In genomic region chr12:12817611-12818010, GRCh38 we compare ENCODE assay signal across 25 cellular contexts. TPM values are rescaled to one million over a fixed set of nuclear protein-coding genes. Genes with fewer than 3 reads are reported as not detected.
DNase-seq lines count a peak whose midpoint lies in the region; ATAC-seq and TF ChIP-seq lines count a peak whose summit lies in the region.
"Had no signal": no experiment of that assay in that cellular context is flagged by ENCODE, and none has a peak within 500 bp of the region (broad histone marks: within the 10 kb centered on the region; RNA-seq: fewer than 3 reads in every experiment).

No MANE protein-coding gene starts in this region.

- H3K79me2 ChIP-seq in PC-9 (ENCODE audit: low read depth) (peaks cover 88% of the 10 kb centered on the region), OCI-LY7 (ENCODE audit: insufficient read depth, low read depth, low read length) (peaks cover 50% of the 10 kb centered on the region)

- no peaks in the 10 kb centered on the region for H3K27me3 ChIP-seq in PC-9 (ENCODE audit: insufficient read depth, low read depth)
- H3K27me3 ChIP-seq: thyroid gland had no signal

- H3K36me3 Mint-ChIP-seq in CD14-positive monocyte = peaks cover 42 to 48% of the 10 kb centered on the region in 2 donors
- peaks cover 63% of the 10 kb centered on the region for H3K36me3 Mint-ChIP-seq in WTC11

- H3K9me2 ChIP-seq in PC-9 (ENCODE audit: insufficient read depth) (no peaks in the 10 kb centered on the region), OCI-LY7 (ENCODE audit: insufficient read depth, low read length) (no peaks in the 10 kb centered on the region)
- H3K9me2 ChIP-seq: SK-N-SH had no signal

- H4K20me1 ChIP-seq in PC-9 (ENCODE audit: insufficient read depth) = no peaks in the 10 kb centered on the region
- H4K20me1 ChIP-seq in OCI-LY7 (ENCODE audit: insufficient read depth, low read length) = no peaks in the 10 kb centered on the region

- H3K4me2 ChIP-seq in PC-9 (peak overlapping the region; percentile 90), OCI-LY7 (ENCODE audit: low read length) (no peak overlapping the region)
- H3K4me2 ChIP-seq: SK-N-SH had no signal

- H2AFZ ChIP-seq in PC-9 (no peak overlapping the region), OCI-LY7 (ENCODE audit: low read length) (no peak overlapping the region)

- peak overlapping the region; percentile 94 for H3K27ac ChIP-seq in PC-9
- H3K27ac ChIP-seq in OCI-LY7 (ENCODE audit: low read depth, low read length, poor library complexity, severe bottlenecking) = no peak overlapping the region
- H3K27ac ChIP-seq: thyroid gland had no signal

- no TSS peak for BruUV-seq in PC-9 (replicated peaks; lab: Mats Ljungman, UMichigan)
- BruUV-seq in OCI-LY7 (replicated peaks; lab: Mats Ljungman, UMichigan) = no TSS peak

- peaks cover 0 to 3% (median 0%) of the 10 kb centered on the region in 7 donors for H3K9me3 Mint-ChIP-seq in CD14-positive monocyte
- no peaks in the 10 kb centered on the region for H3K9me3 Mint-ChIP-seq in WTC11
- H3K9me3 Mint-ChIP-seq: activated T-cell treated with anti-CD3 and anti-CD28 coated beads, Interleukin-2, amount 50 U/mL, for 4 hours; neural crest cell had no signal

- DNase-seq in CD14-positive monocyte (ENCODE audit: low spot score) (no peak), PC-9 (no peak), KBM-7 (no peak), WTC11 (ENCODE audit: low spot score) (no peak), OCI-LY7 (ENCODE audit: low spot score) (no peak)
- DNase-seq in activated CD4-positive, alpha-beta T cell treated with anti-CD3 and anti-CD28 coated beads for 4 hours = no peak
- DNase-seq: ACHN; activated CD8-positive, alpha-beta memory T cell treated with anti-CD3 and anti-CD28 coated beads for 24 hours; activated naive CD4-positive, alpha-beta T cell treated with anti-CD3 and anti-CD28 coated beads, Interleukin-2, amount 50 U/mL, for 16 hours; activated T-cell treated with anti-CD3 and anti-CD28 coated beads, Interleukin-2, amount 50 U/mL, for 4 hours; anterior cingulate cortex; C1 segment of cervical spinal cord; central memory CD4-positive, alpha-beta T cell; foreskin fibroblast; GOT3; NCI-H1048; NCI-H187 treated with DMSO at 0.1 percent for 48 hours; NCI-H2227 treated with DMSO at 0.1 percent for 48 hours; SK-N-SH; stimulated activated naive CD4-positive, alpha-beta T cell; thyroid gland had no signal

- H3K9me3 ChIP-seq in PC-9 (ENCODE audit: insufficient read depth, low read depth) (no peaks in the 10 kb centered on the region), OCI-LY7 (ENCODE audit: low read length) (no peaks in the 10 kb centered on the region)
- H3K9me3 ChIP-seq: SK-N-SH, thyroid gland had no signal

- H3K4me3 Mint-ChIP-seq in CD14-positive monocyte (no peak overlapping the region), WTC11 (no peak overlapping the region)
- H3K4me3 Mint-ChIP-seq: activated T-cell treated with anti-CD3 and anti-CD28 coated beads, Interleukin-2, amount 50 U/mL, for 4 hours; neural crest cell had no signal

- H3K4me1 ChIP-seq in PC-9 (replicated peaks; ENCODE audit: insufficient read depth) (peaks cover 89% of the 10 kb centered on the region), OCI-LY7 (ENCODE audit: insufficient read depth, low read length, poor library complexity, severe bottlenecking) (peaks cover 8% of the 10 kb centered on the region)

- CTCF ChIA-PET in PC-9 (lab: Charles Lee) (interaction anchor here (0.5 to 0.6 kb wide), 2 partner anchors 74 to 174 kb away, joined by 4 read pairs; partner anchors contain the start of gene GPRC5A), WTC11 (lab: Charles Lee) (interaction anchor here (0.7 kb wide), 1 partner anchor 19 kb away, joined by 3 read pairs; no protein-coding TSS in a partner anchor), OCI-LY7 (lab: Charles Lee; ENCODE audit: unreplicated experiment) (no interaction called here)

- H3F3A ChIP-seq in PC-9 (ENCODE audit: insufficient read depth, low read depth) = peaks cover 62% of the 10 kb centered on the region

- H3K4me1 Mint-ChIP-seq in CD14-positive monocyte (peaks cover 46% of the 10 kb centered on the region), WTC11 (peaks cover 24% of the 10 kb centered on the region)

- H3K27ac Mint-ChIP-seq in CD14-positive monocyte (peak overlapping the region in 6 of 7 donors; percentile 21 to 89 (median 78)), WTC11 (no peak overlapping the region)

- H3K27me3 Mint-ChIP-seq in CD14-positive monocyte (ENCODE audit: low read depth in 3 of 3) (no peaks in the 10 kb centered on the region), WTC11 (ENCODE audit: low read depth) (no peaks in the 10 kb centered on the region)

- H3K4me3 ChIP-seq in PC-9 (no peak overlapping the region), OCI-LY7 (ENCODE audit: low read depth, low read length, poor library complexity, severe bottlenecking) (no peak overlapping the region)
- H3K4me3 ChIP-seq: thyroid gland had no signal

- peaks cover 76% of the 10 kb centered on the region for H3K36me3 ChIP-seq in PC-9 (ENCODE audit: low read depth)
- H3K36me3 ChIP-seq in OCI-LY7 (ENCODE audit: insufficient read depth, low read length) = peaks cover 84% of the 10 kb centered on the region

- POLR2A ChIA-PET in PC-9 (lab: Charles Lee; ENCODE audit: unreplicated experiment) = no interaction called here
- POLR2A ChIA-PET in WTC11 (lab: Charles Lee) = no interaction called here
- POLR2A ChIA-PET in OCI-LY7 (lab: Charles Lee) = interaction anchor here (0.5 kb wide), 1 partner anchor 9 kb away, joined by 3 read pairs; no protein-coding TSS in a partner anchor

- ATAC-seq in GM19324 (IDR thresholded peaks at IDR 0.05; ENCODE audit: low FRiP score, unreplicated experiment) (peak; percentile 54), HG03066 (IDR thresholded peaks at IDR 0.05; ENCODE audit: low read depth, unreplicated experiment) (peak; percentile 32), WTC11 (no peak)
- ATAC-seq: activated CD4-positive, CD25-positive, alpha-beta regulatory T cell treated with anti-CD3 and anti-CD28 coated beads, Interleukin-2, amount 50 U/mL, for 24 hours; activated T-cell treated with anti-CD3 and anti-CD28 coated beads, Interleukin-2, amount 50 U/mL, for 4 hours had no signal

- in situ Hi-C loops in KBM-7 (cut with MboI; ENCODE audit: low pct_unique_long_range_greater_than_20kb, low sequenced_read_pairs) = no loop called here

- TF ChIP-seq CTCF in CD14-positive monocyte (IDR thresholded peaks at IDR 0.05) (no peak), PC-9 (conservative IDR thresholded peaks at IDR 0.05) (no peak), WTC11 (IDR thresholded peaks at IDR 0.05) (no peak), OCI-LY7 (conservative IDR thresholded peaks at IDR 0.05; ENCODE audit: low read length) (no peak)

- intact Hi-C loops in CD14-positive monocyte (cut with micrococcal nuclease) (loop anchor here in 1 of 2 donors (10.0 kb wide), 1 partner anchor 103 kb away; the partner anchor contains the start of gene CDKN1B), PC-9 (cut with micrococcal nuclease; ENCODE audit: unreplicated experiment) (no loop called here), OCI-LY7 (cut with micrococcal nuclease; ENCODE audit: unreplicated experiment) (no loop called here)

TF ChIP-seq in WTC11, 78 proteins besides CTCF, POLR2A, EP300 and RAD21 (continues in another document):
- no peak for TF ChIP-seq MYBL2 (CRISPR knock-in tag; IDR thresholded peaks at IDR 0.05)
- TF ChIP-seq, protein P1, sequence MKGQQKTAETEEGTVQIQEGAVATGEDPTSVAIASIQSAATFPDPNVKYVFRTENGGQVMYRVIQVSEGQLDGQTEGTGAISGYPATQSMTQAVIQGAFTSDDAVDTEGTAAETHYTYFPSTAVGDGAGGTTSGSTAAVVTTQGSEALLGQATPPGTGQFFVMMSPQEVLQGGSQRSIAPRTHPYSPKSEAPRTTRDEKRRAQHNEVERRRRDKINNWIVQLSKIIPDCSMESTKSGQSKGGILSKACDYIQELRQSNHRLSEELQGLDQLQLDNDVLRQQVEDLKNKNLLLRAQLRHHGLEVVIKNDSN (CRISPR knock-in tag; IDR thresholded peaks at IDR 0.05) = no peak
- TF ChIP-seq ZNF396 (CRISPR knock-in tag; IDR thresholded peaks at IDR 0.05; ENCODE audit: borderline replicate concordance) = no peak
- TF ChIP-seq, protein P2, sequence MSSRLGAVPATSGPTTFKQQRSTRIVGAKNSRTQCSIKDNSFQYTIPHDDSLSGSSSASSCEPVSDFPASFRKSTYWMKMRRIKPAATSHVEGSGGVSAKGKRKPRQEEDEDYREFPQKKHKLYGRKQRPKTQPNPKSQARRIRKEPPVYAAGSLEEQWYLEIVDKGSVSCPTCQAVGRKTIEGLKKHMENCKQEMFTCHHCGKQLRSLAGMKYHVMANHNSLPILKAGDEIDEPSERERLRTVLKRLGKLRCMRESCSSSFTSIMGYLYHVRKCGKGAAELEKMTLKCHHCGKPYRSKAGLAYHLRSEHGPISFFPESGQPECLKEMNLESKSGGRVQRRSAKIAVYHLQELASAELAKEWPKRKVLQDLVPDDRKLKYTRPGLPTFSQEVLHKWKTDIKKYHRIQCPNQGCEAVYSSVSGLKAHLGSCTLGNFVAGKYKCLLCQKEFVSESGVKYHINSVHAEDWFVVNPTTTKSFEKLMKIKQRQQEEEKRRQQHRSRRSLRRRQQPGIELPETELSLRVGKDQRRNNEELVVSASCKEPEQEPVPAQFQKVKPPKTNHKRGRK (CRISPR knock-in tag; IDR thresholded peaks at IDR 0.05; ENCODE audit: borderline replicate concordance) = no peak
- TF ChIP-seq PRRX2 (CRISPR knock-in tag; IDR thresholded peaks at IDR 0.05) = no peak
- no peak for TF ChIP-seq GABPB1 (CRISPR knock-in tag; IDR thresholded peaks at IDR 0.05)
- TF ChIP-seq FOXJ3 (CRISPR knock-in tag; IDR thresholded peaks at IDR 0.05; ENCODE audit: borderline replicate concordance) = no peak
- no peak for TF ChIP-seq TEAD4 (CRISPR knock-in tag; IDR thresholded peaks at IDR 0.05)
- TF ChIP-seq, protein P3, sequence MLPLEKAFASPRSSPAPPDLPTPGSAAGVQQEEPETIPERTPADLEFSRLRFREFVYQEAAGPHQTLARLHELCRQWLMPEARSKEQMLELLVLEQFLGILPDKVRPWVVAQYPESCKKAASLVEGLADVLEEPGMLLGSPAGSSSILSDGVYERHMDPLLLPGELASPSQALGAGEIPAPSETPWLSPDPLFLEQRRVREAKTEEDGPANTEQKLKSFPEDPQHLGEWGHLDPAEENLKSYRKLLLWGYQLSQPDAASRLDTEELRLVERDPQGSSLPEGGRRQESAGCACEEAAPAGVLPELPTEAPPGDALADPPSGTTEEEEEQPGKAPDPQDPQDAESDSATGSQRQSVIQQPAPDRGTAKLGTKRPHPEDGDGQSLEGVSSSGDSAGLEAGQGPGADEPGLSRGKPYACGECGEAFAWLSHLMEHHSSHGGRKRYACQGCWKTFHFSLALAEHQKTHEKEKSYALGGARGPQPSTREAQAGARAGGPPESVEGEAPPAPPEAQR (CRISPR knock-in tag; IDR thresholded peaks at IDR 0.05) = no peak

RNA-seq across cellular contexts. Expression of gene DDX47, which starts 4.5 kb away (rescaled TPM):
- 10 to 100 TPM; 30.1 to 35.2 TPM for polyA plus RNA-seq in CD14-positive monocyte
- 192 and 196 TPM in 2 replicates for total RNA-seq in PC-9 (2021)
- total RNA-seq in WTC11 (2021) = 59.2 to 64.8 TPM (median 59.2 TPM) in 3 replicates
- total RNA-seq in OCI-LY7 (2014; rRNA removed; shearing (Covaris generic)) = 39.8 and 45.1 TPM in 2 replicates
- 50.4 and 59.1 TPM in 2 replicates for total RNA-seq in OCI-LY7 (2022)

RNA-seq across cellular contexts. Expression of gene APOLD1, which starts 32.2 kb away (rescaled TPM):
- polyA plus RNA-seq in CD14-positive monocyte = under 1 TPM in 1 of 2 donors, not detected in 1; 0.08 TPM
- 23.3 and 24.9 TPM in 2 replicates for total RNA-seq in PC-9 (2021)
- total RNA-seq in WTC11 (2021) = 0.44 to 1.1 TPM (median 0.62 TPM) in 3 replicates
- 12.2 and 22.5 TPM in 2 replicates for total RNA-seq in OCI-LY7 (2014; rRNA removed; shearing (Covaris generic))
- total RNA-seq in OCI-LY7 (2022) = 25.8 and 29.5 TPM in 2 replicates
